ENCODE assay signal across 9 cellular contexts in genomic region chr11:126431401-126432064, GRCh38.
DNase-seq lines count a peak whose midpoint lies in the region; ATAC-seq and TF ChIP-seq lines count a peak whose summit lies in the region.
"Had no signal": no experiment of that assay in that cellular context is flagged by ENCODE, and none has a peak within 500 bp of the region (broad histone marks: within the 10 kb centered on the region; RNA-seq: fewer than 3 reads in every experiment).

No MANE protein-coding gene starts in this region.

- no peak overlapping the region for H3K4me2 ChIP-seq in mammary epithelial cell (ENCODE audit: insufficient read depth, low read depth, low read length)
- H3K4me2 ChIP-seq: A549 had no signal

- H4K20me1 ChIP-seq in mammary epithelial cell (ENCODE audit: insufficient read depth, low read length): no peaks in the 10 kb centered on the region

- dilution Hi-C loops in mammary epithelial cell (cut with HindIII; ENCODE audit: low sequenced_read_pairs): no loop called here

- in situ Hi-C loops in mammary epithelial cell (cut with MboI; ENCODE audit: low sequenced_read_pairs in 2 of 2): no loop called here

- peaks cover 5% of the 10 kb centered on the region for H3K4me1 ChIP-seq in mammary epithelial cell (ENCODE audit: insufficient read depth, low read length)
- peaks cover 32% of the 10 kb centered on the region for H3K4me1 ChIP-seq in mucosa of descending colon (ENCODE audit: low read depth)

- 96% methylated on average over 18 of the region's 23 CpGs for WGBS in mammary epithelial cell (ENCODE audit: low coverage, missing lambda C conversion rate)

- H3K27ac Mint-ChIP-seq in MCF 10A (ENCODE audit: low read depth, unreplicated experiment): peak overlapping the region; percentile 98
- H3K27ac Mint-ChIP-seq in stimulated activated naive B cell treated with anti-CD40 and anti-IgM and Interleukin-4, amounts not matched to agents 10 μg/mL and 1 μg/mL and 100 μg/mL, for 72 hours: no peak overlapping the region
- H3K27ac Mint-ChIP-seq in activated T-helper 1 cell treated with anti-CD3 and anti-CD28 coated beads, Interleukin-12 subunit alpha, Interleukin-12 subunit beta, Interleukin-2, Interleukin-4 antibody, amounts not matched to agents 30 ng/mL and 10 ng/mL and 1 ng/mL, durations not matched to agents 14 hours and 24 hours and 36 hours: no peak overlapping the region

- H3K79me2 ChIP-seq in mammary epithelial cell (ENCODE audit: insufficient read depth, low read length): no peaks in the 10 kb centered on the region

- CTCF ChIA-PET in MCF 10A (lab: Yijun Ruan, JAX) (interaction anchor here (0.6 to 4.8 kb wide), 11 partner anchors 9 to 543 kb away, joined by 3 to 30 read pairs (median 4); partner anchors contain the start of gene DCPS), mammary epithelial cell (lab: Charles Lee; ENCODE audit: low non-redundant PET) (no interaction called here)

- H3K36me3 ChIP-seq in mammary epithelial cell (ENCODE audit: insufficient read depth, low read length) (no peaks in the 10 kb centered on the region), mucosa of descending colon (ENCODE audit: low read depth) (no peaks in the 10 kb centered on the region)

- POLR2A ChIA-PET in MCF 10A (lab: Yijun Ruan, JAX): interaction anchor here (0.7 to 1.2 kb wide), 2 partner anchors 18 to 28 kb away, joined by 3 to 4 read pairs; no protein-coding TSS in a partner anchor

- no peaks in the 10 kb centered on the region for H3K27me3 Mint-ChIP-seq in MCF 10A (ENCODE audit: insufficient read depth, unreplicated experiment)
- no peaks in the 10 kb centered on the region for H3K27me3 Mint-ChIP-seq in stimulated activated naive B cell treated with anti-CD40 and anti-IgM and Interleukin-4, amounts not matched to agents 10 μg/mL and 1 μg/mL and 100 μg/mL, for 72 hours
- H3K27me3 Mint-ChIP-seq in activated T-helper 1 cell treated with anti-CD3 and anti-CD28 coated beads, Interleukin-12 subunit alpha, Interleukin-12 subunit beta, Interleukin-2, Interleukin-4 antibody, amounts not matched to agents 30 ng/mL and 10 ng/mL and 1 ng/mL, durations not matched to agents 14 hours and 24 hours and 36 hours (ENCODE audit: insufficient read depth): no peaks in the 10 kb centered on the region

- no peak overlapping the region for H2AFZ ChIP-seq in mammary epithelial cell (ENCODE audit: low read depth, low read length)

- H3K9me3 ChIP-seq in mammary epithelial cell (replicated peaks; ENCODE audit: insufficient read depth, low read length) (no peaks in the 10 kb centered on the region), mucosa of descending colon (no peaks in the 10 kb centered on the region)
- H3K9me3 ChIP-seq: A549 had no signal

- no peak overlapping the region for H3K4me3 Mint-ChIP-seq in MCF 10A (ENCODE audit: unreplicated experiment)
- no peak overlapping the region for H3K4me3 Mint-ChIP-seq in stimulated activated naive B cell treated with anti-CD40 and anti-IgM and Interleukin-4, amounts not matched to agents 10 μg/mL and 1 μg/mL and 100 μg/mL, for 72 hours
- H3K4me3 Mint-ChIP-seq in activated T-helper 1 cell treated with anti-CD3 and anti-CD28 coated beads, Interleukin-12 subunit alpha, Interleukin-12 subunit beta, Interleukin-2, Interleukin-4 antibody, amounts not matched to agents 30 ng/mL and 10 ng/mL and 1 ng/mL, durations not matched to agents 14 hours and 24 hours and 36 hours: no peak overlapping the region

- ATAC-seq in mucosa of descending colon (peak; percentile 84), HG02884 (IDR thresholded peaks at IDR 0.05; ENCODE audit: unreplicated experiment) (no peak), GM19467 (IDR thresholded peaks at IDR 0.05; ENCODE audit: unreplicated experiment) (no peak)
- ATAC-seq in stimulated activated naive B cell treated with anti-CD40 and anti-IgM and Interleukin-4, amounts not matched to agents 10 μg/mL and 1 μg/mL and 100 μg/mL, for 72 hours (replicated peaks): no peak

- intact Hi-C loops in MCF 10A (cut with micrococcal nuclease): loop anchor here (2.0 to 10.0 kb wide), 3 partner anchors 77 to 121 kb away; partner anchors contain the start of gene ST3GAL4
- intact Hi-C loops in mammary epithelial cell (cut with micrococcal nuclease): no loop called here
- intact Hi-C loops in mucosa of descending colon (cut with DNase I, micrococcal nuclease): no loop called here
- intact Hi-C loops in activated T-helper 1 cell treated with anti-CD3 and anti-CD28 coated beads, Interleukin-12 subunit alpha, Interleukin-12 subunit beta, Interleukin-2, Interleukin-4 antibody, amounts not matched to agents 30 ng/mL and 10 ng/mL and 1 ng/mL, durations not matched to agents 14 hours and 24 hours and 36 hours (cut with micrococcal nuclease): no loop called here

- DNase-seq in MCF 10A (ENCODE audit: unreplicated experiment) (peak; percentile 79), mammary epithelial cell (no peak), epidermal melanocyte (ENCODE audit: insufficient read length, low spot score) (peak; percentile 58), mucosa of descending colon (peak; percentile 71 to 88 (median 78))
- no peak for DNase-seq in stimulated activated naive B cell treated with anti-CD40 and anti-IgM and Interleukin-4, amounts not matched to agents 10 μg/mL and 1 μg/mL and 100 μg/mL, for 72 hours
- DNase-seq in activated T-helper 1 cell treated with anti-CD3 and anti-CD28 coated beads, Interleukin-12 subunit alpha, Interleukin-12 subunit beta, Interleukin-2, Interleukin-4 antibody, amounts not matched to agents 30 ng/mL and 10 ng/mL and 1 ng/mL, durations not matched to agents 14 hours and 24 hours and 36 hours (ENCODE audit: low spot score): no peak

- H3K27me3 ChIP-seq in mammary epithelial cell (ENCODE audit: insufficient read depth, low read length): no peaks in the 10 kb centered on the region

- TF ChIP-seq CTCF in MCF 10A (IDR thresholded peaks at IDR 0.05; ENCODE audit: unreplicated experiment) (no peak), mammary epithelial cell (conservative IDR thresholded peaks at IDR 0.05 in 1 of 2, IDR thresholded peaks at IDR 0.05 in 1 of 2; ENCODE audit: extremely low read depth in 1 of 2, insufficient read depth in 1 of 2, low read depth in 1 of 2, low read length in 2 of 2) (no peak), mucosa of descending colon (IDR thresholded peaks at IDR 0.05) (no peak)

- no TSS peak for BruUV-seq in MCF 10A (replicated peaks; lab: Mats Ljungman, UMichigan)
- no TSS peak for BruUV-seq in mammary epithelial cell (replicated peaks; lab: Mats Ljungman, UMichigan)

- H3K36me3 Mint-ChIP-seq in MCF 10A (ENCODE audit: insufficient read depth, unreplicated experiment): no peaks in the 10 kb centered on the region
- peaks cover 0 to 2% of the 10 kb centered on the region in 2 donors for H3K36me3 Mint-ChIP-seq in stimulated activated naive B cell treated with anti-CD40 and anti-IgM and Interleukin-4, amounts not matched to agents 10 μg/mL and 1 μg/mL and 100 μg/mL, for 72 hours
- H3K36me3 Mint-ChIP-seq in activated T-helper 1 cell treated with anti-CD3 and anti-CD28 coated beads, Interleukin-12 subunit alpha, Interleukin-12 subunit beta, Interleukin-2, Interleukin-4 antibody, amounts not matched to agents 30 ng/mL and 10 ng/mL and 1 ng/mL, durations not matched to agents 14 hours and 24 hours and 36 hours (ENCODE audit: low read depth): no peaks in the 10 kb centered on the region

- no peak overlapping the region for H3K27ac ChIP-seq in mammary epithelial cell (ENCODE audit: insufficient read depth, low read depth, low read length)

- H3K4me3 ChIP-seq in mammary epithelial cell (replicated peaks in 1 of 3; ENCODE audit: insufficient read depth in 1 of 3, low read depth in 2 of 3, low read length in 3 of 3): no peak overlapping the region
- no peak overlapping the region for H3K4me3 ChIP-seq in mucosa of descending colon
- H3K4me3 ChIP-seq: A549 had no signal

- H3K9ac ChIP-seq in mammary epithelial cell (ENCODE audit: insufficient read depth, low read length): no peak overlapping the region

- no peaks in the 10 kb centered on the region for H3K9me3 Mint-ChIP-seq in MCF 10A (ENCODE audit: unreplicated experiment)
- H3K9me3 Mint-ChIP-seq in stimulated activated naive B cell treated with anti-CD40 and anti-IgM and Interleukin-4, amounts not matched to agents 10 μg/mL and 1 μg/mL and 100 μg/mL, for 72 hours: no peaks in the 10 kb centered on the region
- no peaks in the 10 kb centered on the region for H3K9me3 Mint-ChIP-seq in activated T-helper 1 cell treated with anti-CD3 and anti-CD28 coated beads, Interleukin-12 subunit alpha, Interleukin-12 subunit beta, Interleukin-2, Interleukin-4 antibody, amounts not matched to agents 30 ng/mL and 10 ng/mL and 1 ng/mL, durations not matched to agents 14 hours and 24 hours and 36 hours

- peaks cover 14% of the 10 kb centered on the region for H3K4me1 Mint-ChIP-seq in MCF 10A (ENCODE audit: insufficient read depth, unreplicated experiment)
- H3K4me1 Mint-ChIP-seq in stimulated activated naive B cell treated with anti-CD40 and anti-IgM and Interleukin-4, amounts not matched to agents 10 μg/mL and 1 μg/mL and 100 μg/mL, for 72 hours: peaks cover 15 to 23% of the 10 kb centered on the region in 2 donors
- H3K4me1 Mint-ChIP-seq in activated T-helper 1 cell treated with anti-CD3 and anti-CD28 coated beads, Interleukin-12 subunit alpha, Interleukin-12 subunit beta, Interleukin-2, Interleukin-4 antibody, amounts not matched to agents 30 ng/mL and 10 ng/mL and 1 ng/mL, durations not matched to agents 14 hours and 24 hours and 36 hours (ENCODE audit: low read depth): no peaks in the 10 kb centered on the region

Comparison
In these comparisons a context has a peak if more than half of its experiments do, and no peak if none do; other contexts are left out.
1. DNase-seq: peak in MCF 10A (single experiment), epidermal melanocyte (single experiment) and mucosa of descending colon (3 of 3); none in mammary epithelial cell (single experiment), stimulated activated naive B cell treated with anti-CD40 and anti-IgM and Interleukin-4, amounts not matched to agents 10 μg/mL and 1 μg/mL and 100 μg/mL, for 72 hours (single experiment) and activated T-helper 1 cell treated with anti-CD3 and anti-CD28 coated beads, Interleukin-12 subunit alpha, Interleukin-12 subunit beta, Interleukin-2, Interleukin-4 antibody, amounts not matched to agents 30 ng/mL and 10 ng/mL and 1 ng/mL, durations not matched to agents 14 hours and 24 hours and 36 hours (single experiment).